In genomic region chr3:108887137-108887536, GRCh38 we compare ENCODE assay signal across 15 cellular contexts.
DNase-seq lines count a peak whose midpoint lies in the region; ATAC-seq and TF ChIP-seq lines count a peak whose summit lies in the region.
"Had no signal": no experiment of that assay in that cellular context is flagged by ENCODE, and none has a peak within 500 bp of the region (broad histone marks: within the 10 kb centered on the region; RNA-seq: fewer than 3 reads in every experiment).

No MANE protein-coding gene starts in this region.

- H3K9me3 ChIP-seq in BE2C (no peaks in the 10 kb centered on the region), colonic mucosa (no peaks in the 10 kb centered on the region)

- no peak for ATAC-seq in naive thymus-derived CD8-positive, alpha-beta T cell
- ATAC-seq: HepG2 had no signal

- 0 out of 2 replicates have a peak overlapping the region, but pooled peaks have one; percentile 1 for H3K4me3 ChIP-seq in BE2C (ENCODE audit: low read depth, low read length)
- H3K4me3 ChIP-seq in colonic mucosa: no peak overlapping the region

- peak overlapping the region in 1 of 10 donors; percentile 30 for H3K27ac Mint-ChIP-seq in naive thymus-derived CD8-positive, alpha-beta T cell
- H3K27ac Mint-ChIP-seq: CD4-positive, alpha-beta T cell; IgD-negative memory B cell had no signal

- DNase-seq in BE2C: peak; percentile 18
- DNase-seq in COR-L47 (lab: John Stamatoyannopoulos, UW): peak; percentile 60
- peak; percentile 34 for DNase-seq in NCI-H69 (lab: John Stamatoyannopoulos, UW)
- DNase-seq in left kidney (ENCODE audit: low read depth, low spot score): peak; percentile 42
- no peak for DNase-seq in colonic mucosa
- no peak for DNase-seq in naive thymus-derived CD8-positive, alpha-beta T cell
- DNase-seq: ACHN; CD4-positive, alpha-beta T cell; DMS153; DMS79; GDM1; H9 had no signal

- no peak overlapping the region for H3K4me3 Mint-ChIP-seq in naive thymus-derived CD8-positive, alpha-beta T cell
- H3K4me3 Mint-ChIP-seq: CD4-positive, alpha-beta T cell; H9; IgD-negative memory B cell had no signal

- no peaks in the 10 kb centered on the region for H3K36me3 Mint-ChIP-seq in naive thymus-derived CD8-positive, alpha-beta T cell
- H3K36me3 Mint-ChIP-seq: IgD-negative memory B cell had no signal

- H3K27me3 ChIP-seq in BE2C: no peaks in the 10 kb centered on the region; the same call in 1 of the 2 replicates
- no peaks in the 10 kb centered on the region for H3K27me3 ChIP-seq in colonic mucosa

- intact Hi-C loops in colonic mucosa (cut with DNase I): no loop called here

- H3K36me3 ChIP-seq in BE2C: no peaks in the 10 kb centered on the region
- no peaks in the 10 kb centered on the region for H3K36me3 ChIP-seq in colonic mucosa

- H3K9me3 Mint-ChIP-seq in naive thymus-derived CD8-positive, alpha-beta T cell: no peaks in the 10 kb centered on the region
- H3K9me3 Mint-ChIP-seq: CD4-positive, alpha-beta T cell; H9; IgD-negative memory B cell had no signal

- H3K4me1 ChIP-seq in BE2C: peaks cover 18% of the 10 kb centered on the region
- no peaks in the 10 kb centered on the region for H3K4me1 ChIP-seq in colonic mucosa

- POLR2A ChIA-PET in naive thymus-derived CD8-positive, alpha-beta T cell (lab: Charles Lee): interaction anchor here (0.7 kb wide), 2 partner anchors 303 to 1022 kb away, joined by 3 to 4 read pairs; no protein-coding TSS in a partner anchor

- TF ChIP-seq CTCF in BE2C (IDR thresholded peaks at IDR 0.05; ENCODE audit: low read depth, low read length) (no peak), colonic mucosa (IDR thresholded peaks at IDR 0.05) (no peak)

- H3K27me3 Mint-ChIP-seq in naive thymus-derived CD8-positive, alpha-beta T cell: no peaks in the 10 kb centered on the region
- H3K27me3 Mint-ChIP-seq: CD4-positive, alpha-beta T cell; IgD-negative memory B cell had no signal

- H3K4me1 Mint-ChIP-seq in naive thymus-derived CD8-positive, alpha-beta T cell: peaks cover 0 to 9% (median 6%) of the 10 kb centered on the region in 4 donors

- no peak overlapping the region for H3K9ac ChIP-seq in colonic mucosa (ENCODE audit: low read depth in 2 of 2, low read length in 2 of 2)

- H3K27ac ChIP-seq in colonic mucosa: no peak overlapping the region
- H3K27ac ChIP-seq: C4-2B had no signal

Comparison
In these comparisons a context has a peak if more than half of its experiments do, and no peak if none do; other contexts are left out.
1. DNase-seq: peak in BE2C (single experiment), COR-L47 (single experiment), NCI-H69 (single experiment) and left kidney (single experiment); none in colonic mucosa (single experiment) and naive thymus-derived CD8-positive, alpha-beta T cell (0 of 10).